12 cellular contexts compared by ENCODE assay signal in genomic region chr3:113148307-113148703, GRCh38.
DNase-seq lines count a peak whose midpoint lies in the region; ATAC-seq, FAIRE-seq and TF ChIP-seq lines count a peak whose summit lies in the region.
"Had no signal": no experiment of that assay in that cellular context is flagged by ENCODE, and none has a peak within 500 bp of the region (broad histone marks: within the 10 kb centered on the region; RNA-seq: fewer than 3 reads in every experiment).

No MANE protein-coding gene starts in this region.

- no peaks in the 10 kb centered on the region for H3K9me3 ChIP-seq in CD8-positive, alpha-beta T cell (ENCODE audit: low read length)
- H3K9me3 ChIP-seq in GM23248 (ENCODE audit: low read depth), result no peaks in the 10 kb centered on the region

- no peaks in the 10 kb centered on the region for H3K79me2 ChIP-seq in GM23248 (ENCODE audit: insufficient read depth)

- TF ChIP-seq CTCF in MCF 10A (IDR thresholded peaks at IDR 0.05; ENCODE audit: unreplicated experiment), result no peak
- TF ChIP-seq CTCF in bronchial epithelial cell (IDR thresholded peaks at IDR 0.05; ENCODE audit: insufficient read depth, low read length, severe bottlenecking), result no peak
- TF ChIP-seq CTCF in nephron (IDR thresholded peaks at IDR 0.05; ENCODE audit: unreplicated experiment in 3 of 3), result no peak
- no peak for TF ChIP-seq CTCF in CD8-positive, alpha-beta T cell (IDR thresholded peaks at IDR 0.05)

- in situ Hi-C loops in T47D (cut with HindIII; ENCODE audit: low pct_unique_long_range_greater_than_20kb, low sequenced_read_pairs) (no loop called here), GM23248 (cut with MboI) (no loop called here)

- peak; percentile 84 for FAIRE-seq in bronchial epithelial cell (lab: Jason Lieb, UNC)

- H2AFZ ChIP-seq in GM23248, result no peak overlapping the region

- no peak overlapping the region for H3K4me2 ChIP-seq in GM23248 (ENCODE audit: unreplicated experiment)

- no peak overlapping the region for H3K27ac ChIP-seq in CD8-positive, alpha-beta T cell (ENCODE audit: low read depth, low read length)
- H3K27ac ChIP-seq in GM23248, result no peak overlapping the region

- H3K27ac Mint-ChIP-seq in MCF 10A (ENCODE audit: low read depth, unreplicated experiment) (no peak overlapping the region), nephron (peak overlapping the region; percentile 97 to 99 (median 97))
- H3K27ac Mint-ChIP-seq in CD8-positive, alpha-beta T cell, result no peak overlapping the region
- no peak overlapping the region for H3K27ac Mint-ChIP-seq in effector memory CD8-positive, alpha-beta T cell
- H3K27ac Mint-ChIP-seq: T-helper 2 cell treated with Interferon-gamma antibody and Interleukin-4, amounts not matched to agents 5 μg/mL and 100 μg/mL, for 36 hours had no signal

- H4K20me1 ChIP-seq in GM23248 (ENCODE audit: insufficient read depth), result no peaks in the 10 kb centered on the region

- no peak for ATAC-seq in CD8-positive, alpha-beta T cell
- ATAC-seq in effector memory CD8-positive, alpha-beta T cell (replicated peaks), result no peak

- no peaks in the 10 kb centered on the region for H3K27me3 Mint-ChIP-seq in MCF 10A (ENCODE audit: insufficient read depth, unreplicated experiment)
- no peaks in the 10 kb centered on the region for H3K27me3 Mint-ChIP-seq in nephron (ENCODE audit: low read depth)
- no peaks in the 10 kb centered on the region for H3K27me3 Mint-ChIP-seq in CD8-positive, alpha-beta T cell (ENCODE audit: low read depth)
- H3K27me3 Mint-ChIP-seq in effector memory CD8-positive, alpha-beta T cell, result peaks cover 29 to 32% of the 10 kb centered on the region in 2 donors

- H3K4me3 ChIP-seq in bronchial epithelial cell (ENCODE audit: low read depth, low read length), result no peak overlapping the region
- no peak overlapping the region for H3K4me3 ChIP-seq in CD8-positive, alpha-beta T cell (ENCODE audit: low read depth, low read length)
- H3K4me3 ChIP-seq in GM23248, result no peak overlapping the region

- H3K36me3 ChIP-seq in bronchial epithelial cell (ENCODE audit: control insufficient read depth, insufficient read depth, low read length) (no peaks in the 10 kb centered on the region), GM23248 (ENCODE audit: low read depth) (no peaks in the 10 kb centered on the region)
- no peaks in the 10 kb centered on the region for H3K36me3 ChIP-seq in CD8-positive, alpha-beta T cell (ENCODE audit: insufficient read depth, low read length)

- POLR2A ChIA-PET in MCF 10A (lab: Yijun Ruan, JAX), result interaction anchor here (1.1 kb wide), 1 partner anchor 37 kb away, joined by 3 read pairs; no protein-coding TSS in a partner anchor
- POLR2A ChIA-PET in CD8-positive, alpha-beta T cell (lab: Charles Lee), result no interaction called here

- no peaks in the 10 kb centered on the region; the same call in 1 of the 2 replicates for H3F3A ChIP-seq in GM23248 (ENCODE audit: insufficient read depth)

- H3K4me3 Mint-ChIP-seq in MCF 10A (ENCODE audit: unreplicated experiment) (no peak overlapping the region), nephron (peak overlapping the region; percentile 42 to 63 (median 45))
- H3K4me3 Mint-ChIP-seq in CD8-positive, alpha-beta T cell, result no peak overlapping the region
- no peak overlapping the region for H3K4me3 Mint-ChIP-seq in effector memory CD8-positive, alpha-beta T cell
- H3K4me3 Mint-ChIP-seq: T-helper 2 cell treated with Interferon-gamma antibody and Interleukin-4, amounts not matched to agents 5 μg/mL and 100 μg/mL, for 36 hours had no signal

- H3K36me3 Mint-ChIP-seq in MCF 10A (ENCODE audit: insufficient read depth, unreplicated experiment), result no peaks in the 10 kb centered on the region
- H3K36me3 Mint-ChIP-seq in nephron (ENCODE audit: low read depth), result no peaks in the 10 kb centered on the region
- H3K36me3 Mint-ChIP-seq in CD8-positive, alpha-beta T cell, result no peaks in the 10 kb centered on the region
- no peaks in the 10 kb centered on the region for H3K36me3 Mint-ChIP-seq in effector memory CD8-positive, alpha-beta T cell (ENCODE audit: insufficient read depth)

- no peak overlapping the region for H3K9ac ChIP-seq in GM23248

- intact Hi-C loops in MCF 10A (cut with micrococcal nuclease), result no loop called here
- intact Hi-C loops in CD8-positive, alpha-beta T cell (cut with DNase I, micrococcal nuclease), result no loop called here

- H3K27me3 ChIP-seq in bronchial epithelial cell (ENCODE audit: control insufficient read depth, insufficient read depth, low read length) (no peaks in the 10 kb centered on the region), GM23248 (replicated peaks; ENCODE audit: insufficient read depth) (no peaks in the 10 kb centered on the region)
- no peaks in the 10 kb centered on the region for H3K27me3 ChIP-seq in CD8-positive, alpha-beta T cell (ENCODE audit: insufficient read depth, low read length)

- no peaks in the 10 kb centered on the region for H3K9me2 ChIP-seq in GM23248 (ENCODE audit: insufficient read depth)

- H3K4me1 ChIP-seq in CD8-positive, alpha-beta T cell (ENCODE audit: insufficient read depth, low read length), result no peaks in the 10 kb centered on the region
- no peaks in the 10 kb centered on the region for H3K4me1 ChIP-seq in GM23248 (ENCODE audit: insufficient read depth)

- CTCF ChIA-PET in MCF 10A (lab: Yijun Ruan, JAX), result interaction anchor here (0.8 to 2.3 kb wide), 5 partner anchors 12 to 429 kb away, joined by 3 to 9 read pairs (median 7); no protein-coding TSS in a partner anchor
- CTCF ChIA-PET in CD8-positive, alpha-beta T cell (lab: Charles Lee), result no interaction called here

- H3K4me1 Mint-ChIP-seq in MCF 10A (ENCODE audit: insufficient read depth, unreplicated experiment), result peaks cover 2% of the 10 kb centered on the region
- peaks cover 76% of the 10 kb centered on the region for H3K4me1 Mint-ChIP-seq in nephron
- no peaks in the 10 kb centered on the region for H3K4me1 Mint-ChIP-seq in CD8-positive, alpha-beta T cell (ENCODE audit: low read depth)
- H3K4me1 Mint-ChIP-seq in effector memory CD8-positive, alpha-beta T cell (ENCODE audit: low read depth in 2 of 2), result no peaks in the 10 kb centered on the region

- H3K9me3 Mint-ChIP-seq in MCF 10A (ENCODE audit: unreplicated experiment) (no peaks in the 10 kb centered on the region), nephron (no peaks in the 10 kb centered on the region)
- H3K9me3 Mint-ChIP-seq in CD8-positive, alpha-beta T cell, result no peaks in the 10 kb centered on the region
- no peaks in the 10 kb centered on the region for H3K9me3 Mint-ChIP-seq in effector memory CD8-positive, alpha-beta T cell
- H3K9me3 Mint-ChIP-seq: T-helper 2 cell treated with Interferon-gamma antibody and Interleukin-4, amounts not matched to agents 5 μg/mL and 100 μg/mL, for 36 hours had no signal

- whole genome bisulfite sequencing in GM23248 (ENCODE audit: low coverage in 1 of 2, low lambda C conversion rate in 2 of 2, missing lambda C conversion rate in 2 of 2), 2 experiments, result 9 to 27% methylated on average over 3 to 4 of the region's 4 CpGs

- BruUV-seq in MCF 10A (replicated peaks; lab: Mats Ljungman, UMichigan), result no TSS peak

- DNase-seq in T47D (ENCODE audit: low read depth in 1 of 2, low spot score in 1 of 2), result peak; percentile 66 to 90
- DNase-seq in MCF 10A (ENCODE audit: unreplicated experiment), result no peak
- peak; percentile 64 for DNase-seq in bronchial epithelial cell (ENCODE audit: low read depth)
- DNase-seq in CD8-positive, alpha-beta T cell, result no peak
- no peak for DNase-seq in effector memory CD8-positive, alpha-beta T cell
- no peak for DNase-seq in GM23248
- DNase-seq in SK-N-DZ (ENCODE audit: low spot score), result no peak
- DNase-seq: activated CD8-positive, alpha-beta memory T cell treated with anti-CD3 and anti-CD28 coated beads, Interleukin-2, amount 50 U/mL, for 48 hours; mesendoderm; stimulated activated CD4-positive, alpha-beta T cell treated with anti-CD3 and anti-CD28 coated beads, Interleukin-2, amount 100 ng/mL, for 24 hours had no signal

Comparison
In these comparisons a context has a peak if more than half of its experiments do, and no peak if none do; other contexts are left out.
1. DNase-seq: peak in T47D (2 of 2) and bronchial epithelial cell (single experiment); none in MCF 10A (single experiment), CD8-positive, alpha-beta T cell (0 of 7), effector memory CD8-positive, alpha-beta T cell (0 of 3), GM23248 (single experiment) and SK-N-DZ (single experiment).
2. H3K27ac Mint-ChIP-seq: peak in nephron (3 of 3); none in MCF 10A (single experiment), CD8-positive, alpha-beta T cell (single experiment) and effector memory CD8-positive, alpha-beta T cell (0 of 2).
3. H3K4me3 Mint-ChIP-seq: peak in nephron (3 of 3); none in MCF 10A (single experiment), CD8-positive, alpha-beta T cell (single experiment) and effector memory CD8-positive, alpha-beta T cell (0 of 2).